In the genomic region with DNA sequence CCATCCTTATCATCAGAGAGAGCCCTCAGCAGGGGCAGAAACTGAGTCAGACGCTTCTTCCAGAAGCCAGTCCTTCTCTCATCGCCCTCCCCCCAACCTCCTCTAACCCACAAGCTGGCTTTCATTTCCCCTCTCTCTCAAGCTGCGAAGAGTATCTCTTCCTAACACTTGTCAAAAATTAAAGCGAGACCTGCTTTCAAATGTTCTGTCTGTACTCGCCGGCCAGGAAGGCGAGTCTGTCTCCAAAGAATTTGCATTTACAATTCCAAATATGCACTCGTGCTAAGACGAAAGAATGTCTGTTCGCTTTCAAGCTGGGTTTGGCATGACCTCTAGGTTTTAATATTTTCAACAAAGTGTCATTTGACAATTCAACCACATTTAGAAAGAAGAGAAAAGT, we compare ENCODE assay signal across 10 cellular contexts.
DNase-seq lines count a peak whose midpoint lies in the region; TF ChIP-seq lines count a peak whose summit lies in the region.
"Had no signal": no experiment of that assay in that cellular context is flagged by ENCODE, and none has a peak within 500 bp of the region (broad histone marks: within the 10 kb centered on the region; RNA-seq: fewer than 3 reads in every experiment).

No MANE protein-coding gene starts in this region.

- no peak for TF ChIP-seq CTCF in coronary artery (IDR thresholded peaks at IDR 0.05)
- no peak for TF ChIP-seq CTCF in parathyroid adenoma (IDR thresholded peaks at IDR 0.05)

- peak; percentile 72 for DNase-seq in MV-4-11 (lab: John Stamatoyannopoulos, UW)
- no peak for DNase-seq in coronary artery (ENCODE audit: low spot score)
- no peak for DNase-seq in DMS53 (lab: John Stamatoyannopoulos, UW)
- no peak for DNase-seq in activated T-cell treated with anti-CD3 and anti-CD28 coated beads, Interleukin-2, amount 50 U/mL, for 1 hour
- DNase-seq in NK-92 (lab: John Stamatoyannopoulos, UW; ENCODE audit: unreplicated experiment), result no peak
- DNase-seq in NCI-H2227 (lab: John Stamatoyannopoulos, UW; ENCODE audit: unreplicated experiment), result no peak
- DNase-seq: NCI-H187 had no signal

- H3K4me1 ChIP-seq in BLaER1 treated with 17β-estradiol and CSF1 and Interleukin-3, amounts not matched to agents 10 nM and 100 nM, result peaks cover 6 to 16% (median 10%) of the 10 kb centered on the region in 10 experiments; a peak in 19 of 20 replicates
- H3K4me1 ChIP-seq in parathyroid adenoma, result no peaks in the 10 kb centered on the region

- no peak overlapping the region for H3K4me3 ChIP-seq in BLaER1 treated with 17β-estradiol and CSF1 and Interleukin-3, amounts not matched to agents 10 nM and 100 nM
- peak overlapping the region; percentile 54 for H3K4me3 ChIP-seq in coronary artery
- H3K4me3 ChIP-seq in parathyroid adenoma (ENCODE audit: low read depth, low read length), result no peak overlapping the region
- H3K4me3 ChIP-seq: K562 had no signal

- peak overlapping the region; percentile 33 for H2AFZ ChIP-seq in parathyroid adenoma

- no peaks in the 10 kb centered on the region for H3K79me2 ChIP-seq in parathyroid adenoma

- H3K27me3 ChIP-seq in BLaER1 treated with 17β-estradiol and CSF1 and Interleukin-3, amounts not matched to agents 10 nM and 100 nM, result no peaks in the 10 kb centered on the region
- no peaks in the 10 kb centered on the region for H3K27me3 ChIP-seq in parathyroid adenoma (ENCODE audit: control insufficient read depth, insufficient read depth, low read length)

- no peaks in the 10 kb centered on the region for H3K36me3 ChIP-seq in BLaER1 treated with 17β-estradiol and CSF1 and Interleukin-3, amounts not matched to agents 10 nM and 100 nM
- no peaks in the 10 kb centered on the region for H3K36me3 ChIP-seq in parathyroid adenoma (ENCODE audit: control insufficient read depth, insufficient read depth, low read length)

- H3K4me2 ChIP-seq in BLaER1 treated with 17β-estradiol and CSF1 and Interleukin-3, amounts not matched to agents 10 nM and 100 nM, result peak overlapping the region in 10 of 11 experiments; percentile 2 to 66 (median 24); a peak in 16 of 22 replicates
- no peak overlapping the region for H3K4me2 ChIP-seq in parathyroid adenoma (ENCODE audit: low read length)

- H3K9me3 ChIP-seq in BLaER1 treated with 17β-estradiol and CSF1 and Interleukin-3, amounts not matched to agents 10 nM and 100 nM (replicated peaks in 1 of 11), result peaks cover 0 to 9% (median 0%) of the 10 kb centered on the region in 11 experiments; a peak in 2 of 22 replicates
- H3K9me3 ChIP-seq in parathyroid adenoma (ENCODE audit: control insufficient read depth, low read length), result no peaks in the 10 kb centered on the region

- H4K20me1 ChIP-seq in BLaER1 treated with 17β-estradiol and CSF1 and Interleukin-3, amounts not matched to agents 10 nM and 100 nM, result no peaks in the 10 kb centered on the region

- H3K9ac ChIP-seq in BLaER1 treated with 17β-estradiol and CSF1 and Interleukin-3, amounts not matched to agents 10 nM and 100 nM, result no peak overlapping the region
- no peak overlapping the region for H3K9ac ChIP-seq in parathyroid adenoma

- no peak overlapping the region for H3K27ac ChIP-seq in BLaER1 treated with 17β-estradiol and CSF1 and Interleukin-3, amounts not matched to agents 10 nM and 100 nM
- H3K27ac ChIP-seq in coronary artery (no peak overlapping the region), parathyroid adenoma (no peak overlapping the region)
